Comparison of ENCODE assay signal across 1 cellular context in the genomic region with DNA sequence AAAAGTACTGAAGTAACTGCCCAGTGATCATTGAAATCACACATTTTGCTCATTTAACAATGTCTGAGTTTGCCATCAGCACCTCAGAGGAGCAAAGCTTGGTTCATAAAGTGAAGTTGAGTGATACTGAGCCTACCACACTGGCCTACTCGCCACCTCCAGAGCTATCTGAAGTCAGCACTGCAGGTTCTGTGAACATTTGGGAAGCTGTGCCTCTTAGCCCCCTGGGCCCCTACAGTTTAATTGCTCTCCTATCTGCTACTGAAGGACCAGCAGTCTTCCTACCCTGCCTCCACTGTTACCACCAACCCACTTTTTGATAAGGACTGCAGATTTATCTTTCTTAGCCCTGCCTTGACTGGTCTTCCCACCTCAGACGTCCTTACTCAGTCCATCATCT.
TF ChIP-seq lines count a peak whose summit lies in the region.

No MANE protein-coding gene starts in this region.

TF ChIP-seq in K562, 482 proteins besides CTCF, POLR2A, EP300 and RAD21:
- TF ChIP-seq, protein P1, sequence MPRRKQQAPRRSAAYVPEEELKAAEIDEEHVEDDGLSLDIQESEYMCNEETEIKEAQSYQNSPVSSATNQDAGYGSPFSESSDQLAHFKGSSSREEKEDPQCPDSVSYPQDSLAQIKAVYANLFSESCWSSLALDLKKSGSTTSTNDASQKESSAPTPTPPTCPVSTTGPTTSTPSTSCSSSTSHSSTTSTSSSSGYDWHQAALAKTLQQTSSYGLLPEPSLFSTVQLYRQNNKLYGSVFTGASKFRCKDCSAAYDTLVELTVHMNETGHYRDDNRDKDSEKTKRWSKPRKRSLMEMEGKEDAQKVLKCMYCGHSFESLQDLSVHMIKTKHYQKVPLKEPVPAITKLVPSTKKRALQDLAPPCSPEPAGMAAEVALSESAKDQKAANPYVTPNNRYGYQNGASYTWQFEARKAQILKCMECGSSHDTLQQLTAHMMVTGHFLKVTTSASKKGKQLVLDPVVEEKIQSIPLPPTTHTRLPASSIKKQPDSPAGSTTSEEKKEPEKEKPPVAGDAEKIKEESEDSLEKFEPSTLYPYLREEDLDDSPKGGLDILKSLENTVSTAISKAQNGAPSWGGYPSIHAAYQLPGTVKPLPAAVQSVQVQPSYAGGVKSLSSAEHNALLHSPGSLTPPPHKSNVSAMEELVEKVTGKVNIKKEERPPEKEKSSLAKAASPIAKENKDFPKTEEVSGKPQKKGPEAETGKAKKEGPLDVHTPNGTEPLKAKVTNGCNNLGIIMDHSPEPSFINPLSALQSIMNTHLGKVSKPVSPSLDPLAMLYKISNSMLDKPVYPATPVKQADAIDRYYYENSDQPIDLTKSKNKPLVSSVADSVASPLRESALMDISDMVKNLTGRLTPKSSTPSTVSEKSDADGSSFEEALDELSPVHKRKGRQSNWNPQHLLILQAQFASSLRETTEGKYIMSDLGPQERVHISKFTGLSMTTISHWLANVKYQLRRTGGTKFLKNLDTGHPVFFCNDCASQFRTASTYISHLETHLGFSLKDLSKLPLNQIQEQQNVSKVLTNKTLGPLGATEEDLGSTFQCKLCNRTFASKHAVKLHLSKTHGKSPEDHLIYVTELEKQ (CRISPR knock-in tag; IDR thresholded peaks at IDR 0.05): no peak
- no peak for TF ChIP-seq KDM5B (IDR thresholded peaks at IDR 0.05; ENCODE audit: insufficient replicate concordance, low read depth, low read length)
- no peak for TF ChIP-seq CEBPB (tag; IDR thresholded peaks at IDR 0.05)
- TF ChIP-seq, protein P2, sequence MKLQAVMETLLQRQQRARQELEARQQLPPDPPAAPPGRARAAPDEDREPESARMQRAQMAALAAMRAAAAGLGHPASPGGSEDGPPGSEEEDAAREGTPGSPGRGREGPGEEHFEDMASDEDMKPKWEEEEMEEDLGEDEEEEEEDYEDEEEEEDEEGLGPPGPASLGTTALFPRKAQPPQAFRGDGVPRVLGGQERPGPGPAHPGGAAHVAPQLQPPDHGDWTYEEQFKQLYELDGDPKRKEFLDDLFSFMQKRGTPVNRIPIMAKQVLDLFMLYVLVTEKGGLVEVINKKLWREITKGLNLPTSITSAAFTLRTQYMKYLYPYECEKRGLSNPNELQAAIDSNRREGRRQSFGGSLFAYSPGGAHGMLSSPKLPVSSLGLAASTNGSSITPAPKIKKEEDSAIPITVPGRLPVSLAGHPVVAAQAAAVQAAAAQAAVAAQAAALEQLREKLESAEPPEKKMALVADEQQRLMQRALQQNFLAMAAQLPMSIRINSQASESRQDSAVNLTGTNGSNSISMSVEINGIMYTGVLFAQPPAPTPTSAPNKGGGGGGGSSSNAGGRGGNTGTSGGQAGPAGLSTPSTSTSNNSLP (IDR thresholded peaks at IDR 0.05; ENCODE audit: borderline replicate concordance, low read depth, low read length): no peak
- peak; percentile 40 for TF ChIP-seq CBFA2T3 (IDR thresholded peaks at IDR 0.05)
